Comparison of ENCODE assay signal across 31 cellular contexts in the genomic region with DNA sequence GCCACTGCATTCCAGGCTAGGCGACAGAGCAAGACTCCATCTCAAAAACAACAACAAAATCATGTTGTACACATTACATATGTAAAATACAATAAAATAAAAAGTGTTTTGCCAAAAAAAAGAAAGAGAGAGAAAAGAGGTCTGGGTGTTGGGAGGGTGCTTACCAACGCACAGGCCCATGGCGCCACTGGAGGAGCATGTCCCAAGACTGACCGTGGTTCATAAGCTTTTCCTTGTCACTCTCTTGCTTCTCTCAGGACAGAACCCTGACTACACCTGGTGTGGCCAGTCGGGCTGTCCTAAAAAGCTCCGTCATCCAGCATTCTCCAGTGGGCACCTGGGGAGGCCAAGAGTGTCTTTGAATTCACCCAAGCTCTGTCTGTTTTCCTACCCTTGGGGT. TPM values are rescaled to one million over a fixed set of nuclear protein-coding genes. Genes with fewer than 3 reads are reported as not detected.
"Had no signal": no experiment of that assay in that cellular context is flagged by ENCODE, and none has a peak within 500 bp of the region (broad histone marks: within the 10 kb centered on the region; RNA-seq: fewer than 3 reads in every experiment).

No MANE protein-coding gene starts in this region.

- H3K4me1 ChIP-seq: adrenal gland, colonic mucosa had no signal

- ATAC-seq: activated CD4-positive, CD25-positive, alpha-beta regulatory T cell treated with anti-CD3 and anti-CD28 coated beads, Interleukin-2, amount 50 U/mL, for 24 hours; activated CD8-positive, alpha-beta T cell treated with anti-CD3 and anti-CD28 coated beads for 36 hours; activated naive CD8-positive, alpha-beta T cell treated with anti-CD3 and anti-CD28 coated beads, Interleukin-2, amount 50 U/mL, for 24 hours; activated T-cell treated with anti-CD3 and anti-CD28 coated beads, Interleukin-2, amount 50 U/mL, for 4 hours; activated T-helper 17 cell treated with anti-CD3 and anti-CD28 coated beads, Interleukin-2, amount 50 U/mL, for 72 hours; body of pancreas; T-helper 17 cell had no signal

- DNase-seq: activated B cell treated with CpG ODN at 0.5 μM for 24 hours; activated CD4-positive, alpha-beta T cell treated with anti-CD3 and anti-CD28 coated beads for 48 hours; activated CD4-positive, alpha-beta T cell treated with anti-CD3 and anti-CD28 coated beads, Interleukin-2, amount 50 U/mL, for 1 hour; activated CD4-positive, alpha-beta T cell treated with anti-CD3 and anti-CD28 coated beads, Interleukin-2, amount 50 U/mL, for 48 hours; activated CD8-positive, alpha-beta memory T cell treated with anti-CD3 and anti-CD28 coated beads for 24 hours; activated CD8-positive, alpha-beta T cell treated with anti-CD3 and anti-CD28 coated beads for 36 hours; activated effector memory CD4-positive, alpha-beta T cell treated with Interleukin-2 at 50 U/mL for 16 hours; activated gamma-delta T cell treated with Interleukin-2 at 50 U/mL for 16 hours; activated naive CD4-positive, alpha-beta T cell treated with anti-CD3 and anti-CD28 coated beads for 36 hours; activated naive CD8-positive, alpha-beta T cell treated with anti-CD3 and anti-CD28 coated beads for 36 hours; activated naive CD8-positive, alpha-beta T cell treated with anti-CD3 and anti-CD28 coated beads, Interleukin-2, amount 50 U/mL, for 24 hours; activated T-cell treated with anti-CD3 and anti-CD28 coated beads, Interleukin-2, amount 50 U/mL, for 4 hours; adrenal gland; amygdala; aorta; body of pancreas; central memory CD4-positive, alpha-beta T cell; cerebellar nuclear complex; colonic mucosa; effector CD8-positive, alpha-beta T cell; esophagus squamous epithelium; foreskin melanocyte; T-helper 1 cell; T-helper 17 cell; T1000; WERI-Rb-1 had no signal

- H3K27me3 ChIP-seq: body of pancreas, colonic mucosa, esophagus squamous epithelium had no signal

- FAIRE-seq: endometrium, endothelial cell of umbilical vein had no signal

- H3K9me3 ChIP-seq: adrenal gland, body of pancreas, colonic mucosa, esophagus squamous epithelium had no signal

- H3K4me3 ChIP-seq: adrenal gland, body of pancreas, colonic mucosa, esophagus squamous epithelium had no signal

- H3K36me3 ChIP-seq: adrenal gland, colonic mucosa, esophagus squamous epithelium, WERI-Rb-1 had no signal

- H3K27ac ChIP-seq: adrenal gland, body of pancreas, colonic mucosa, epithelial cell of prostate, esophagus squamous epithelium, WERI-Rb-1 had no signal

RNA-seq across cellular contexts. Expression of a gene that starts 48.0 kb away (rescaled TPM):
- total RNA-seq: T-helper 17 cell had no signal
